ENCODE assay signal across 9 cellular contexts in genomic region chr4:183960021-183960420, GRCh38. TPM values are rescaled to one million over a fixed set of nuclear protein-coding genes. Genes with fewer than 3 reads are reported as not detected.
A peak's percentile ranks its signal among the peaks of the same experiment; 100 is the strongest.
DNase-seq lines count a peak whose midpoint lies in the region; ATAC-seq and TF ChIP-seq lines count a peak whose summit lies in the region.
"Had no signal": no experiment of that assay in that cellular context is flagged by ENCODE, and none has a peak within 500 bp of the region (broad histone marks: within the 10 kb centered on the region; RNA-seq: fewer than 3 reads in every experiment).

No MANE protein-coding gene starts in this region.

- WGBS in esophagus squamous epithelium, 2 donors, result 29 to 37% methylated on average over 8 of the region's 8 CpGs

- intact Hi-C loops in CD8-positive, alpha-beta T cell (cut with DNase I, micrococcal nuclease), result no loop called here
- intact Hi-C loops in esophagus squamous epithelium (cut with DNase I), result no loop called here

- peaks cover under 1% of the 10 kb centered on the region for H3K36me3 Mint-ChIP-seq in progenitor cell of endocrine pancreas (ENCODE audit: insufficient read depth)
- no peaks in the 10 kb centered on the region for H3K36me3 Mint-ChIP-seq in CD8-positive, alpha-beta T cell

- TF ChIP-seq CTCF in fibroblast of the aortic adventitia (IDR thresholded peaks at IDR 0.05; ENCODE audit: insufficient read depth, low read length) (no peak), progenitor cell of endocrine pancreas (IDR thresholded peaks at IDR 0.05; ENCODE audit: unreplicated experiment) (no peak), esophagus squamous epithelium (IDR thresholded peaks at IDR 0.05) (no peak)
- TF ChIP-seq CTCF in CD8-positive, alpha-beta T cell (IDR thresholded peaks at IDR 0.05), result no peak

- peaks cover 2% of the 10 kb centered on the region for H3K9me3 Mint-ChIP-seq in progenitor cell of endocrine pancreas (ENCODE audit: low read depth)
- no peaks in the 10 kb centered on the region for H3K9me3 Mint-ChIP-seq in CD8-positive, alpha-beta T cell
- H3K9me3 Mint-ChIP-seq: dendritic cell treated with granulocyte-macrophage colony-stimulating factor and Interleukin-4, amounts not matched to agents 40 ng/mL and 50 ng/mL, for 4 days had no signal

- H3K4me3 ChIP-seq in H7 (ENCODE audit: insufficient read depth, low read depth, low read length), result no peak overlapping the region
- no peak overlapping the region for H3K4me3 ChIP-seq in fibroblast of the aortic adventitia (ENCODE audit: low read depth, low read length)
- no peak overlapping the region for H3K4me3 ChIP-seq in CD8-positive, alpha-beta T cell (ENCODE audit: low read depth, low read length)
- peak overlapping the region in 1 of 4 donors; percentile 38 for H3K4me3 ChIP-seq in esophagus squamous epithelium

- peaks cover 12% of the 10 kb centered on the region for H3K4me1 Mint-ChIP-seq in progenitor cell of endocrine pancreas (ENCODE audit: low read depth)
- no peaks in the 10 kb centered on the region for H3K4me1 Mint-ChIP-seq in CD8-positive, alpha-beta T cell (ENCODE audit: low read depth)

- ATAC-seq in CD8-positive, alpha-beta T cell, result no peak
- ATAC-seq in GM18868 (IDR thresholded peaks at IDR 0.05; ENCODE audit: unreplicated experiment), result no peak
- ATAC-seq in HG02973 (IDR thresholded peaks at IDR 0.05; ENCODE audit: unreplicated experiment), result no peak

- no peak for TF ChIP-seq POLR2A in esophagus squamous epithelium (IDR thresholded peaks at IDR 0.05)

- CTCF ChIA-PET in CD8-positive, alpha-beta T cell (lab: Charles Lee), result no interaction called here

- DNase-seq in H7 (peak; percentile 63), NCI-H774 (lab: John Stamatoyannopoulos, UW) (peak; percentile 4), fibroblast of the aortic adventitia (ENCODE audit: low read depth) (peak; percentile 49), progenitor cell of endocrine pancreas (ENCODE audit: low spot score, unreplicated experiment) (peak; percentile 14), esophagus squamous epithelium (lab: John Stamatoyannopoulos, UW) (no peak)
- DNase-seq in CD8-positive, alpha-beta T cell, result no peak

- H3K27me3 ChIP-seq in H7 (ENCODE audit: control insufficient read depth, insufficient read depth, low read length), result no peaks in the 10 kb centered on the region
- H3K27me3 ChIP-seq in CD8-positive, alpha-beta T cell (ENCODE audit: insufficient read depth, low read length), result no peaks in the 10 kb centered on the region
- no peaks in the 10 kb centered on the region for H3K27me3 ChIP-seq in esophagus squamous epithelium

- H3K4me1 ChIP-seq in CD8-positive, alpha-beta T cell (ENCODE audit: insufficient read depth, low read length), result no peaks in the 10 kb centered on the region
- H3K4me1 ChIP-seq in esophagus squamous epithelium, result peaks cover 0 to 21% (median 11%) of the 10 kb centered on the region in 3 donors

- H3K27ac ChIP-seq in CD8-positive, alpha-beta T cell (ENCODE audit: low read depth, low read length), result no peak overlapping the region
- H3K27ac ChIP-seq in esophagus squamous epithelium, result peak overlapping the region in 1 of 4 donors; percentile 27

- H3K36me3 ChIP-seq in H7 (replicated peaks; ENCODE audit: control insufficient read depth, insufficient read depth, low read length), result no peaks in the 10 kb centered on the region
- no peaks in the 10 kb centered on the region for H3K36me3 ChIP-seq in CD8-positive, alpha-beta T cell (ENCODE audit: insufficient read depth, low read length)
- no peaks in the 10 kb centered on the region for H3K36me3 ChIP-seq in esophagus squamous epithelium

- no peaks in the 10 kb centered on the region for H3K27me3 Mint-ChIP-seq in progenitor cell of endocrine pancreas
- peaks cover 6% of the 10 kb centered on the region for H3K27me3 Mint-ChIP-seq in CD8-positive, alpha-beta T cell (ENCODE audit: low read depth)
- H3K27me3 Mint-ChIP-seq: dendritic cell treated with granulocyte-macrophage colony-stimulating factor and Interleukin-4, amounts not matched to agents 40 ng/mL and 50 ng/mL, for 4 days had no signal

- POLR2A ChIA-PET in CD8-positive, alpha-beta T cell (lab: Charles Lee), result no interaction called here

- H3K4me3 Mint-ChIP-seq in progenitor cell of endocrine pancreas (ENCODE audit: low read depth), result no peak overlapping the region
- H3K4me3 Mint-ChIP-seq in CD8-positive, alpha-beta T cell, result no peak overlapping the region
- H3K4me3 Mint-ChIP-seq: dendritic cell treated with granulocyte-macrophage colony-stimulating factor and Interleukin-4, amounts not matched to agents 40 ng/mL and 50 ng/mL, for 4 days had no signal

- no peak overlapping the region for H3K27ac Mint-ChIP-seq in progenitor cell of endocrine pancreas
- H3K27ac Mint-ChIP-seq in CD8-positive, alpha-beta T cell, result no peak overlapping the region
- H3K27ac Mint-ChIP-seq: dendritic cell treated with granulocyte-macrophage colony-stimulating factor and Interleukin-4, amounts not matched to agents 40 ng/mL and 50 ng/mL, for 4 days had no signal

- H3K9me3 ChIP-seq in CD8-positive, alpha-beta T cell (ENCODE audit: low read length), result no peaks in the 10 kb centered on the region
- no peaks in the 10 kb centered on the region for H3K9me3 ChIP-seq in esophagus squamous epithelium

RNA-seq across cellular contexts. Expression of gene STOX2, which starts 54.9 kb away (rescaled TPM):
- 28.9 and 34.5 TPM in 2 replicates for total RNA-seq in H7 (2014; rRNA removed; shearing (Covaris generic))
- total RNA-seq in fibroblast of the aortic adventitia (ENCODE audit: low replicate concordance) (1.1 and 1.5 TPM in 2 replicates), progenitor cell of endocrine pancreas (21.9 and 23.8 TPM in 2 replicates), esophagus squamous epithelium (10 to 100 TPM; 21.6 to 23.7 (median 22.8) TPM)
- not detected for total RNA-seq in CD8-positive, alpha-beta T cell

Comparison
In these comparisons a context has a peak if more than half of its experiments do, and no peak if none do; other contexts are left out.
1. DNase-seq: peak in H7 (single experiment), NCI-H774 (single experiment), fibroblast of the aortic adventitia (single experiment) and progenitor cell of endocrine pancreas (single experiment); none in CD8-positive, alpha-beta T cell (0 of 7) and esophagus squamous epithelium (single experiment).